In genomic region chr11:114187173-114187572, GRCh38 we compare ENCODE assay signal across 16 cellular contexts.
A peak's percentile ranks its signal among the peaks of the same experiment; 100 is the strongest.
DNase-seq lines count a peak whose midpoint lies in the region; ATAC-seq and TF ChIP-seq lines count a peak whose summit lies in the region.
"Had no signal": no experiment of that assay in that cellular context is flagged by ENCODE, and none has a peak within 500 bp of the region (broad histone marks: within the 10 kb centered on the region; RNA-seq: fewer than 3 reads in every experiment).

No MANE protein-coding gene starts in this region.

- H3K27ac Mint-ChIP-seq in activated CD8-positive, alpha-beta memory T cell treated with anti-CD3 and anti-CD28 coated beads, Interleukin-2, amount 10 ng/mL, durations not matched to agents 7 days and 5 days, result peak overlapping the region; percentile 73
- H3K27ac Mint-ChIP-seq in immature natural killer cell, result peak overlapping the region; percentile 93 to 99 (median 96)
- H3K27ac Mint-ChIP-seq in stimulated activated naive B cell treated with anti-CD40 and anti-IgM and Interleukin-4, amounts not matched to agents 10 μg/mL and 1 μg/mL and 100 μg/mL, for 72 hours, result peak overlapping the region; percentile 79
- H3K27ac Mint-ChIP-seq: T-helper 1 cell treated with Interleukin-12 subunit alpha and Interleukin-12 subunit beta and Interleukin-4 antibody, amounts not matched to agents 30 μg/mL and 1 μg/mL, for 36 hours had no signal

- H3K4me3 Mint-ChIP-seq in activated CD8-positive, alpha-beta memory T cell treated with anti-CD3 and anti-CD28 coated beads, Interleukin-2, amount 10 ng/mL, durations not matched to agents 7 days and 5 days, result no peak overlapping the region
- peak overlapping the region; percentile 48 to 70 (median 63) for H3K4me3 Mint-ChIP-seq in immature natural killer cell
- H3K4me3 Mint-ChIP-seq in stimulated activated naive B cell treated with anti-CD40 and anti-IgM and Interleukin-4, amounts not matched to agents 10 μg/mL and 1 μg/mL and 100 μg/mL, for 72 hours, result no peak overlapping the region
- H3K4me3 Mint-ChIP-seq: T-helper 1 cell treated with Interleukin-12 subunit alpha and Interleukin-12 subunit beta and Interleukin-4 antibody, amounts not matched to agents 30 μg/mL and 1 μg/mL, for 36 hours had no signal

- peak; percentile 53 for DNase-seq in activated CD8-positive, alpha-beta memory T cell treated with anti-CD3 and anti-CD28 coated beads, Interleukin-2, amount 10 ng/mL, durations not matched to agents 7 days and 5 days
- DNase-seq in activated CD8-positive, alpha-beta memory T cell treated with anti-CD3 and anti-CD28 coated beads, Interleukin-2, amount 50 U/mL, for 48 hours, result no peak
- DNase-seq in immature natural killer cell (peak; percentile 61 to 69 (median 65)), NCI-H524 treated with DMSO at 0.1 percent for 48 hours (lab: John Stamatoyannopoulos, UW) (no peak), hippocampal formation (lab: John Stamatoyannopoulos, UW) (no peak)
- peak; percentile 45 for DNase-seq in stimulated activated naive B cell treated with anti-CD40 and anti-IgM and Interleukin-4, amounts not matched to agents 10 μg/mL and 1 μg/mL and 100 μg/mL, for 72 hours
- DNase-seq: activated T-cell treated with anti-CD3 and anti-CD28 coated beads, Interleukin-2, amount 50 U/mL, for 48 hours; amniotic stem cell; GDM1; glutamatergic neuron; NCI-H187 treated with DMSO at 0.1 percent for 48 hours; NCI-H526; stimulated activated CD8-positive, alpha-beta memory T cell treated with anti-CD3 and anti-CD28 coated beads, Interleukin-4, amount 100 ng/mL, for 48 hours had no signal

- H3K27me3 Mint-ChIP-seq in activated CD8-positive, alpha-beta memory T cell treated with anti-CD3 and anti-CD28 coated beads, Interleukin-2, amount 10 ng/mL, durations not matched to agents 7 days and 5 days, result no peaks in the 10 kb centered on the region
- H3K27me3 Mint-ChIP-seq in immature natural killer cell (ENCODE audit: low read depth in 3 of 3), result peaks cover 3 to 26% (median 6%) of the 10 kb centered on the region in 3 donors
- no peaks in the 10 kb centered on the region for H3K27me3 Mint-ChIP-seq in stimulated activated naive B cell treated with anti-CD40 and anti-IgM and Interleukin-4, amounts not matched to agents 10 μg/mL and 1 μg/mL and 100 μg/mL, for 72 hours

- CTCF ChIA-PET in activated CD8-positive, alpha-beta memory T cell treated with anti-CD3 and anti-CD28 coated beads, Interleukin-2, amount 10 ng/mL, durations not matched to agents 7 days and 5 days (lab: Charles Lee), result interaction anchor here (0.8 to 1.9 kb wide), 7 partner anchors 9 to 126 kb away, joined by 3 to 14 read pairs (median 4); no protein-coding TSS in a partner anchor

- peaks cover 11% of the 10 kb centered on the region for H3K9me3 Mint-ChIP-seq in activated CD8-positive, alpha-beta memory T cell treated with anti-CD3 and anti-CD28 coated beads, Interleukin-2, amount 10 ng/mL, durations not matched to agents 7 days and 5 days (ENCODE audit: low read depth)
- no peaks in the 10 kb centered on the region for H3K9me3 Mint-ChIP-seq in immature natural killer cell
- peaks cover 4 to 7% of the 10 kb centered on the region in 2 donors for H3K9me3 Mint-ChIP-seq in stimulated activated naive B cell treated with anti-CD40 and anti-IgM and Interleukin-4, amounts not matched to agents 10 μg/mL and 1 μg/mL and 100 μg/mL, for 72 hours

- peaks cover 20% of the 10 kb centered on the region for H3K36me3 Mint-ChIP-seq in activated CD8-positive, alpha-beta memory T cell treated with anti-CD3 and anti-CD28 coated beads, Interleukin-2, amount 10 ng/mL, durations not matched to agents 7 days and 5 days
- peaks cover 8 to 31% (median 15%) of the 10 kb centered on the region in 3 donors for H3K36me3 Mint-ChIP-seq in immature natural killer cell
- peaks cover 6 to 9% of the 10 kb centered on the region in 2 donors for H3K36me3 Mint-ChIP-seq in stimulated activated naive B cell treated with anti-CD40 and anti-IgM and Interleukin-4, amounts not matched to agents 10 μg/mL and 1 μg/mL and 100 μg/mL, for 72 hours

- peaks cover 63% of the 10 kb centered on the region for H3K4me1 Mint-ChIP-seq in activated CD8-positive, alpha-beta memory T cell treated with anti-CD3 and anti-CD28 coated beads, Interleukin-2, amount 10 ng/mL, durations not matched to agents 7 days and 5 days
- H3K4me1 Mint-ChIP-seq in immature natural killer cell, result peaks cover 90 to 100% of the 10 kb centered on the region in 2 donors
- peaks cover 47 to 63% of the 10 kb centered on the region in 2 donors for H3K4me1 Mint-ChIP-seq in stimulated activated naive B cell treated with anti-CD40 and anti-IgM and Interleukin-4, amounts not matched to agents 10 μg/mL and 1 μg/mL and 100 μg/mL, for 72 hours

- peak; percentile 34 for ATAC-seq in activated CD8-positive, alpha-beta memory T cell treated with anti-CD3 and anti-CD28 coated beads, Interleukin-2, amount 10 ng/mL, durations not matched to agents 7 days and 5 days
- ATAC-seq in HG03558 (IDR thresholded peaks at IDR 0.05; ENCODE audit: extremely low read depth, unreplicated experiment), result peak; percentile 37
- ATAC-seq in stimulated activated naive B cell treated with anti-CD40 and anti-IgM and Interleukin-4, amounts not matched to agents 10 μg/mL and 1 μg/mL and 100 μg/mL, for 72 hours (replicated peaks), result peak; percentile 84 to 90
- no peak for ATAC-seq in SK-N-SH treated with all-trans-retinoic acid at 6 μM for 48 hours

TF ChIP-seq in SK-N-SH treated with all-trans-retinoic acid at 6 μM for 48 hours, 23 proteins besides CTCF, POLR2A, EP300 and RAD21:
- TF ChIP-seq PPARA (CRISPR knock-in tag; IDR thresholded peaks at IDR 0.05; ENCODE audit: borderline replicate concordance) (no peak), TCF4 (CRISPR knock-in tag; IDR thresholded peaks at IDR 0.05; ENCODE audit: borderline replicate concordance) (no peak), ISL1 (CRISPR knock-in tag; IDR thresholded peaks at IDR 0.05) (no peak), TSHZ2 (CRISPR knock-in tag; IDR thresholded peaks at IDR 0.05) (no peak), ZNF565 (CRISPR knock-in tag; conservative IDR thresholded peaks at IDR 0.05; ENCODE audit: low read depth) (no peak), ZC3H10 (CRISPR knock-in tag; IDR thresholded peaks at IDR 0.05) (no peak), RARB (CRISPR knock-in tag; IDR thresholded peaks at IDR 0.05) (no peak), ZFP3 (CRISPR knock-in tag; IDR thresholded peaks at IDR 0.05) (no peak)

Comparison
In these comparisons a context has a peak if more than half of its experiments do, and no peak if none do; other contexts are left out.
1. DNase-seq: peak in activated CD8-positive, alpha-beta memory T cell treated with anti-CD3 and anti-CD28 coated beads, Interleukin-2, amount 10 ng/mL, durations not matched to agents 7 days and 5 days (single experiment), immature natural killer cell (3 of 3) and stimulated activated naive B cell treated with anti-CD40 and anti-IgM and Interleukin-4, amounts not matched to agents 10 μg/mL and 1 μg/mL and 100 μg/mL, for 72 hours (single experiment); none in activated CD8-positive, alpha-beta memory T cell treated with anti-CD3 and anti-CD28 coated beads, Interleukin-2, amount 50 U/mL, for 48 hours (single experiment), NCI-H524 treated with DMSO at 0.1 percent for 48 hours (single experiment) and hippocampal formation (0 of 2).
2. H3K4me3 Mint-ChIP-seq: peak in immature natural killer cell (5 of 5); none in activated CD8-positive, alpha-beta memory T cell treated with anti-CD3 and anti-CD28 coated beads, Interleukin-2, amount 10 ng/mL, durations not matched to agents 7 days and 5 days (single experiment) and stimulated activated naive B cell treated with anti-CD40 and anti-IgM and Interleukin-4, amounts not matched to agents 10 μg/mL and 1 μg/mL and 100 μg/mL, for 72 hours (0 of 2).
3. Peak in every context shown above with its lines, with median percentiles within 50 percentile points of each other: H3K27ac Mint-ChIP-seq.